10 cellular contexts compared by ENCODE assay signal in genomic region chr6:26329763-26330511, GRCh38. TPM values are rescaled to one million over a fixed set of nuclear protein-coding genes. Genes with fewer than 3 reads are reported as not detected.
DNase-seq lines count a peak whose midpoint lies in the region; ATAC-seq and TF ChIP-seq lines count a peak whose summit lies in the region.
"Had no signal": no experiment of that assay in that cellular context is flagged by ENCODE, and none has a peak within 500 bp of the region (broad histone marks: within the 10 kb centered on the region; RNA-seq: fewer than 3 reads in every experiment).

No MANE protein-coding gene starts in this region.

- TF ChIP-seq CTCF in MCF 10A (IDR thresholded peaks at IDR 0.05; ENCODE audit: unreplicated experiment), result no peak
- no peak for TF ChIP-seq CTCF in breast epithelium (IDR thresholded peaks at IDR 0.05)
- TF ChIP-seq CTCF in osteocyte (IDR thresholded peaks at IDR 0.05), result no peak

- H3K4me3 Mint-ChIP-seq in MCF 10A (ENCODE audit: unreplicated experiment) (peak overlapping the region; percentile 75), osteocyte (ENCODE audit: unreplicated experiment) (no peak overlapping the region)
- H3K4me3 Mint-ChIP-seq in activated CD4-positive, alpha-beta memory T cell treated with anti-CD3 and anti-CD28 coated beads, Interleukin-2, amount 10 ng/mL, durations not matched to agents 7 days and 5 days, result peak overlapping the region; percentile 75
- H3K4me3 Mint-ChIP-seq: dendritic cell treated with granulocyte-macrophage colony-stimulating factor and Interleukin-4, amounts not matched to agents 40 ng/mL and 50 ng/mL, for 4 days had no signal

- peaks cover 12% of the 10 kb centered on the region for H3K4me1 Mint-ChIP-seq in MCF 10A (ENCODE audit: insufficient read depth, unreplicated experiment)
- H3K4me1 Mint-ChIP-seq in activated CD4-positive, alpha-beta memory T cell treated with anti-CD3 and anti-CD28 coated beads, Interleukin-2, amount 10 ng/mL, durations not matched to agents 7 days and 5 days, result peaks cover 47% of the 10 kb centered on the region
- H3K4me1 Mint-ChIP-seq in osteocyte (ENCODE audit: unreplicated experiment), result peaks cover 37% of the 10 kb centered on the region

- H3K27me3 Mint-ChIP-seq in MCF 10A (ENCODE audit: insufficient read depth, unreplicated experiment) (no peaks in the 10 kb centered on the region), osteocyte (ENCODE audit: unreplicated experiment) (peaks cover 37% of the 10 kb centered on the region)
- peaks cover 57% of the 10 kb centered on the region for H3K27me3 Mint-ChIP-seq in activated CD4-positive, alpha-beta memory T cell treated with anti-CD3 and anti-CD28 coated beads, Interleukin-2, amount 10 ng/mL, durations not matched to agents 7 days and 5 days

- H3K4me1 ChIP-seq in breast epithelium, result no peaks in the 10 kb centered on the region

- BruUV-seq in MCF 10A (replicated peaks; lab: Mats Ljungman, UMichigan), result no TSS peak

- H3K9me3 ChIP-seq in breast epithelium, result no peaks in the 10 kb centered on the region
- H3K9me3 ChIP-seq: thoracic aorta had no signal

- DNase-seq in MCF 10A (ENCODE audit: unreplicated experiment) (peak; percentile 73), breast epithelium (ENCODE audit: low spot score in 2 of 2) (no peak), NCI-H526 (lab: John Stamatoyannopoulos, UW) (peak; percentile 31 to 62), fibroblast of the conjunctiva (ENCODE audit: low read depth) (peak; percentile 42), osteocyte (ENCODE audit: extremely low spot score, unreplicated experiment) (no peak)
- DNase-seq in activated CD4-positive, alpha-beta memory T cell treated with anti-CD3 and anti-CD28 coated beads, Interleukin-2, amount 10 ng/mL, durations not matched to agents 7 days and 5 days, result peak; percentile 60
- DNase-seq in stimulated activated CD4-positive, alpha-beta T cell treated with anti-CD3 and anti-CD28 coated beads, Interleukin-4, amount 100 ng/mL, for 1 hour, result peak; percentile 49

- POLR2A ChIA-PET in MCF 10A (lab: Yijun Ruan, JAX), result interaction anchor here (0.7 to 8.4 kb wide), 23 partner anchors 8 to 1485 kb away, joined by 3 to 89 read pairs (median 5); partner anchors contain the start of gene HMGN4
- POLR2A ChIA-PET in activated CD4-positive, alpha-beta memory T cell treated with anti-CD3 and anti-CD28 coated beads, Interleukin-2, amount 10 ng/mL, durations not matched to agents 7 days and 5 days (lab: Charles Lee), result interaction anchor here (0.8 to 4.0 kb wide), 9 partner anchors 9 to 238 kb away, joined by 3 to 23 read pairs (median 4); a partner anchor contains a TSS

- H3K9me3 Mint-ChIP-seq in MCF 10A (ENCODE audit: unreplicated experiment) (no peaks in the 10 kb centered on the region), osteocyte (ENCODE audit: unreplicated experiment) (no peaks in the 10 kb centered on the region)
- H3K9me3 Mint-ChIP-seq in activated CD4-positive, alpha-beta memory T cell treated with anti-CD3 and anti-CD28 coated beads, Interleukin-2, amount 10 ng/mL, durations not matched to agents 7 days and 5 days, result no peaks in the 10 kb centered on the region
- H3K9me3 Mint-ChIP-seq: dendritic cell treated with granulocyte-macrophage colony-stimulating factor and Interleukin-4, amounts not matched to agents 40 ng/mL and 50 ng/mL, for 4 days had no signal

- peak overlapping the region; percentile 63 for H3K27ac Mint-ChIP-seq in MCF 10A (ENCODE audit: low read depth, unreplicated experiment)
- peak overlapping the region; percentile 64 for H3K27ac Mint-ChIP-seq in activated CD4-positive, alpha-beta memory T cell treated with anti-CD3 and anti-CD28 coated beads, Interleukin-2, amount 10 ng/mL, durations not matched to agents 7 days and 5 days
- H3K27ac Mint-ChIP-seq in osteocyte (ENCODE audit: unreplicated experiment), result no peak overlapping the region
- H3K27ac Mint-ChIP-seq: dendritic cell treated with granulocyte-macrophage colony-stimulating factor and Interleukin-4, amounts not matched to agents 40 ng/mL and 50 ng/mL, for 4 days had no signal

- H3K36me3 Mint-ChIP-seq in MCF 10A (ENCODE audit: insufficient read depth, unreplicated experiment) (peaks cover 40% of the 10 kb centered on the region), osteocyte (ENCODE audit: unreplicated experiment) (no peaks in the 10 kb centered on the region)
- H3K36me3 Mint-ChIP-seq in activated CD4-positive, alpha-beta memory T cell treated with anti-CD3 and anti-CD28 coated beads, Interleukin-2, amount 10 ng/mL, durations not matched to agents 7 days and 5 days (ENCODE audit: low read depth), result peaks cover 3% of the 10 kb centered on the region

- intact Hi-C loops in MCF 10A (cut with micrococcal nuclease) (loop anchor here (2.0 kb wide), 2 partner anchors 113 to 225 kb away; a partner anchor contains a TSS), breast epithelium (cut with DNase I; ENCODE audit: low total_unique reads) (no loop called here)

- no peak overlapping the region for H3K4me3 ChIP-seq in breast epithelium
- H3K4me3 ChIP-seq: thoracic aorta had no signal

- TF ChIP-seq POLR2A in breast epithelium (IDR thresholded peaks at IDR 0.05), result no peak

- no peak for ATAC-seq in HG03342 (IDR thresholded peaks at IDR 0.05; ENCODE audit: unreplicated experiment)

- H3K27ac ChIP-seq in breast epithelium, result no peak overlapping the region

- peaks cover 0 to 81% of the 10 kb centered on the region in 2 donors for H3K27me3 ChIP-seq in breast epithelium

- no peaks in the 10 kb centered on the region for H3K36me3 ChIP-seq in breast epithelium
- H3K36me3 ChIP-seq: thoracic aorta had no signal

- CTCF ChIA-PET in MCF 10A (lab: Yijun Ruan, JAX), result interaction anchor here (0.8 to 1.2 kb wide), 5 partner anchors 11 to 266 kb away, joined by 3 to 4 read pairs (median 3); a partner anchor contains a TSS
- CTCF ChIA-PET in activated CD4-positive, alpha-beta memory T cell treated with anti-CD3 and anti-CD28 coated beads, Interleukin-2, amount 10 ng/mL, durations not matched to agents 7 days and 5 days (lab: Charles Lee), result interaction anchor here (1.1 to 5.7 kb wide), 4 partner anchors 12 to 221 kb away, joined by 3 to 24 read pairs (median 4); no protein-coding TSS in a partner anchor

RNA-seq across cellular contexts. Expression of gene BTN3A2, which starts 35.1 kb away (rescaled TPM):
- 9.9 and 16.4 TPM in 2 replicates for total RNA-seq in MCF 10A (2022)
- 10 to 100 TPM; 13.6 to 20.3 (median 13.8) TPM for total RNA-seq in breast epithelium
- total RNA-seq in activated CD4-positive, alpha-beta memory T cell treated with anti-CD3 and anti-CD28 coated beads, Interleukin-2, amount 10 ng/mL, durations not matched to agents 7 days and 5 days, result 100 to 1,000 TPM; 120 to 130 TPM
- 17.6 and 22.7 TPM in 2 replicates for total RNA-seq in osteocyte

RNA-seq across cellular contexts. Expression of gene BTN2A2, which starts 53.0 kb away (rescaled TPM):
- total RNA-seq in MCF 10A (2022) (6.7 and 8.7 TPM in 2 replicates), breast epithelium (10 to 100 TPM in 2 of 3 donors, 1 to 10 TPM in 1; 4.8 to 18.7 (median 11.5) TPM), osteocyte (27.8 and 32.0 TPM in 2 replicates)
- total RNA-seq in activated CD4-positive, alpha-beta memory T cell treated with anti-CD3 and anti-CD28 coated beads, Interleukin-2, amount 10 ng/mL, durations not matched to agents 7 days and 5 days, result 10 to 100 TPM; 23.4 to 25.7 TPM

Comparison
In these comparisons a context has a peak if more than half of its experiments do, and no peak if none do; other contexts are left out.
1. DNase-seq: peak in MCF 10A (single experiment), NCI-H526 (2 of 2), activated CD4-positive, alpha-beta memory T cell treated with anti-CD3 and anti-CD28 coated beads, Interleukin-2, amount 10 ng/mL, durations not matched to agents 7 days and 5 days (single experiment), fibroblast of the conjunctiva (single experiment) and stimulated activated CD4-positive, alpha-beta T cell treated with anti-CD3 and anti-CD28 coated beads, Interleukin-4, amount 100 ng/mL, for 1 hour (single experiment); none in breast epithelium (0 of 2) and osteocyte (single experiment).